Comparison of ENCODE assay signal across 17 cellular contexts in genomic region chr15:85760531-85761371, GRCh38. TPM values are rescaled to one million over a fixed set of nuclear protein-coding genes. Genes with fewer than 3 reads are reported as not detected.
DNase-seq lines count a peak whose midpoint lies in the region; ATAC-seq and TF ChIP-seq lines count a peak whose summit lies in the region.
"Had no signal": no experiment of that assay in that cellular context is flagged by ENCODE, and none has a peak within 500 bp of the region (broad histone marks: within the 10 kb centered on the region; RNA-seq: fewer than 3 reads in every experiment).

No MANE protein-coding gene starts in this region.

- no TSS peak for BruUV-seq in OCI-LY7 (replicated peaks; lab: Mats Ljungman, UMichigan)

- WGBS in SK-N-SH (ENCODE audit: low lambda C conversion rate) = 95% methylated on average over 19 of the region's 28 CpGs
- 94 to 97% methylated on average over 25 to 28 of the region's 28 CpGs for WGBS in endodermal cell (ENCODE audit: insufficient coverage in 1 of 2, insufficient read length in 1 of 2), 2 experiments
- WGBS in spleen, 5 donors = 88 to 94% (median 92%) methylated on average over 26 to 28 of the region's 28 CpGs

- H3K9ac ChIP-seq in SK-N-SH = no peak overlapping the region
- no peak overlapping the region for H3K9ac ChIP-seq in endodermal cell (ENCODE audit: extremely low read depth, low read length, poor library complexity, severe bottlenecking)

- no peak for TF ChIP-seq POLR2A in spleen (IDR thresholded peaks at IDR 0.05)

- H3F3A ChIP-seq in SK-N-SH (replicated peaks; ENCODE audit: insufficient read depth) = no peaks in the 10 kb centered on the region

- H2AFZ ChIP-seq in SK-N-SH (ENCODE audit: low read depth) (no peak overlapping the region), OCI-LY7 (ENCODE audit: low read length) (no peak overlapping the region)

- ATAC-seq in SK-N-SH treated with all-trans-retinoic acid at 6 μM for 48 hours = no peak
- no peak for ATAC-seq in GM21390 (IDR thresholded peaks at IDR 0.05; ENCODE audit: unreplicated experiment)
- no peak for ATAC-seq in GM21619 (IDR thresholded peaks at IDR 0.05; ENCODE audit: unreplicated experiment)

- H3K36me3 Mint-ChIP-seq in endodermal cell (ENCODE audit: low read depth) (peaks cover 17% of the 10 kb centered on the region), HFFc6 (ENCODE audit: low read depth) (no peaks in the 10 kb centered on the region)
- H3K36me3 Mint-ChIP-seq: CD4-positive, CD25-positive, alpha-beta regulatory T cell had no signal

- H3K4me3 ChIP-seq in SK-N-SH (ENCODE audit: low read depth in 2 of 2, low read length in 1 of 2) (no peak overlapping the region), OCI-LY7 (ENCODE audit: low read depth, low read length, poor library complexity, severe bottlenecking) (no peak overlapping the region), endodermal cell (ENCODE audit: low read length) (no peak overlapping the region), spleen (no peak overlapping the region)
- H3K4me3 ChIP-seq: tibial artery had no signal

- intact Hi-C loops in OCI-LY7 (cut with micrococcal nuclease; ENCODE audit: unreplicated experiment) (loop anchor here (1.0 kb wide), 1 partner anchor 80 kb away; no protein-coding TSS in a partner anchor), spleen (cut with DNase I; ENCODE audit: low total_unique reads) (no loop called here)

- H3K4me1 ChIP-seq in SK-N-SH (ENCODE audit: control insufficient read depth in 1 of 2, insufficient read depth in 2 of 2, low read depth in 1 of 2, low read length in 1 of 2) = peaks cover 5 to 57% of the 10 kb centered on the region in 2 experiments; a peak in 2 of 4 replicates
- H3K4me1 ChIP-seq in OCI-LY7 (ENCODE audit: insufficient read depth, low read length, poor library complexity, severe bottlenecking) = no peaks in the 10 kb centered on the region
- H3K4me1 ChIP-seq in endodermal cell (ENCODE audit: control insufficient read depth, insufficient read depth, low read length) = no peaks in the 10 kb centered on the region
- no peaks in the 10 kb centered on the region for H3K4me1 ChIP-seq in spleen

- H3K9me3 ChIP-seq in SK-N-SH (no peaks in the 10 kb centered on the region), OCI-LY7 (ENCODE audit: low read length) (no peaks in the 10 kb centered on the region), endodermal cell (ENCODE audit: control insufficient read depth, low read length) (no peaks in the 10 kb centered on the region), spleen (no peaks in the 10 kb centered on the region)
- H3K9me3 ChIP-seq: tibial artery had no signal

- CTCF ChIA-PET in SK-N-SH (lab: Yijun Ruan, JAX) (interaction anchor here (0.7 to 1.3 kb wide), 5 partner anchors 14 to 81 kb away, joined by 3 to 5 read pairs (median 3); no protein-coding TSS in a partner anchor), OCI-LY7 (lab: Charles Lee; ENCODE audit: unreplicated experiment) (no interaction called here)

- no peak overlapping the region for H3K27ac ChIP-seq in SK-N-SH (ENCODE audit: low read depth in 2 of 2, low read length in 1 of 2)
- H3K27ac ChIP-seq in OCI-LY7 (ENCODE audit: low read depth, low read length, poor library complexity, severe bottlenecking) = no peak overlapping the region
- H3K27ac ChIP-seq in endodermal cell (ENCODE audit: low read depth, low read length) = peak overlapping the region; percentile 49
- no peak overlapping the region for H3K27ac ChIP-seq in spleen
- H3K27ac ChIP-seq: tibial artery had no signal

- 0 out of 2 replicates have a peak, but pooled peaks cover 3% of the 10 kb centered on the region for H4K20me1 ChIP-seq in SK-N-SH (ENCODE audit: insufficient read depth)
- no peaks in the 10 kb centered on the region for H4K20me1 ChIP-seq in OCI-LY7 (ENCODE audit: insufficient read depth, low read length)

- H3K4me3 Mint-ChIP-seq in endodermal cell (no peak overlapping the region), HFFc6 (no peak overlapping the region)
- H3K4me3 Mint-ChIP-seq: activated B cell treated with CpG ODN at 0.5 μM for 24 hours; CD4-positive, CD25-positive, alpha-beta regulatory T cell had no signal

- H3K79me2 ChIP-seq in SK-N-SH (ENCODE audit: insufficient read depth) = no peaks in the 10 kb centered on the region
- H3K79me2 ChIP-seq in OCI-LY7 (ENCODE audit: insufficient read depth, low read depth, low read length) = no peaks in the 10 kb centered on the region

- POLR2A ChIA-PET in SK-N-SH (lab: Yijun Ruan, JAX) (no interaction called here), OCI-LY7 (lab: Charles Lee) (no interaction called here)

- TF ChIP-seq RAD21 in SK-N-SH (IDR thresholded peaks at IDR 0.05; ENCODE audit: low read length) = peak; percentile 47

- peak overlapping the region; percentile 26 for H3K27ac Mint-ChIP-seq in endodermal cell
- no peak overlapping the region for H3K27ac Mint-ChIP-seq in HFFc6
- H3K27ac Mint-ChIP-seq: activated B cell treated with CpG ODN at 0.5 μM for 24 hours; CD4-positive, CD25-positive, alpha-beta regulatory T cell had no signal

- no peak overlapping the region for H3K4me2 ChIP-seq in SK-N-SH
- no peak overlapping the region for H3K4me2 ChIP-seq in OCI-LY7 (ENCODE audit: low read length)

- no peaks in the 10 kb centered on the region for H3K9me3 Mint-ChIP-seq in endodermal cell
- no peaks in the 10 kb centered on the region for H3K9me3 Mint-ChIP-seq in HFFc6
- H3K9me3 Mint-ChIP-seq: activated B cell treated with CpG ODN at 0.5 μM for 24 hours; CD4-positive, CD25-positive, alpha-beta regulatory T cell had no signal

- H3K36me3 ChIP-seq in SK-N-SH (replicated peaks in 1 of 2; ENCODE audit: control insufficient read depth in 1 of 2, insufficient read depth in 2 of 2, low read length in 1 of 2) (peaks cover 0 to 12% of the 10 kb centered on the region in 2 experiments), OCI-LY7 (ENCODE audit: insufficient read depth, low read length) (no peaks in the 10 kb centered on the region), endodermal cell (ENCODE audit: control insufficient read depth, insufficient read depth, low read length) (peaks cover 6% of the 10 kb centered on the region), spleen (peaks cover 0 to 43% (median 2%) of the 10 kb centered on the region in 6 donors)

- H3K9me2 ChIP-seq in SK-N-SH = no peaks in the 10 kb centered on the region
- H3K9me2 ChIP-seq in OCI-LY7 (ENCODE audit: insufficient read depth, low read length) = no peaks in the 10 kb centered on the region

- DNase-seq in SK-N-SH (no peak), OCI-LY7 (ENCODE audit: low spot score) (no peak), endodermal cell (no peak), spleen (peak; percentile 73), HFFc6 (no peak)
- DNase-seq: activated B cell treated with CpG ODN at 0.5 μM for 24 hours; amniotic stem cell; CD4-positive, CD25-positive, alpha-beta regulatory T cell; cortex of kidney; erythroblast; Kasumi-1; NCI-H1694; NCI-H524 treated with DMSO at 0.1 percent for 48 hours; tibial artery had no signal

- no peaks in the 10 kb centered on the region for H3K27me3 Mint-ChIP-seq in endodermal cell (ENCODE audit: insufficient read depth)
- no peaks in the 10 kb centered on the region for H3K27me3 Mint-ChIP-seq in HFFc6 (ENCODE audit: insufficient read depth)
- H3K27me3 Mint-ChIP-seq: activated B cell treated with CpG ODN at 0.5 μM for 24 hours; CD4-positive, CD25-positive, alpha-beta regulatory T cell had no signal

- H3K4me1 Mint-ChIP-seq in endodermal cell = no peaks in the 10 kb centered on the region
- H3K4me1 Mint-ChIP-seq in HFFc6 (ENCODE audit: low read depth) = peaks cover 14% of the 10 kb centered on the region
- H3K4me1 Mint-ChIP-seq: activated B cell treated with CpG ODN at 0.5 μM for 24 hours had no signal

- H3K27me3 ChIP-seq in SK-N-SH (ENCODE audit: insufficient read depth) (no peaks in the 10 kb centered on the region), endodermal cell (ENCODE audit: control insufficient read depth, insufficient read depth, low read length, poor library complexity, severe bottlenecking) (no peaks in the 10 kb centered on the region), spleen (replicated peaks in 1 of 7) (no peaks in the 10 kb centered on the region)
- H3K27me3 ChIP-seq: tibial artery had no signal

- TF ChIP-seq CTCF in SK-N-SH (IDR thresholded peaks at IDR 0.05) (no peak; the same call in 1 of the 2 replicates), OCI-LY7 (conservative IDR thresholded peaks at IDR 0.05; ENCODE audit: low read length) (peak; percentile 40; the same call in 1 of the 2 replicates), endodermal cell (conservative IDR thresholded peaks at IDR 0.05) (peak; percentile 44), spleen (IDR thresholded peaks at IDR 0.05 in 8 of 11, conservative IDR thresholded peaks at IDR 0.05 in 3 of 11) (no peak), HFFc6 (IDR thresholded peaks at IDR 0.05) (no peak)

- TF ChIP-seq EP300 in SK-N-SH (IDR thresholded peaks at IDR 0.05; ENCODE audit: borderline replicate concordance in 1 of 2, low read depth in 1 of 2, low read length in 1 of 2) = no peak

TF ChIP-seq in SK-N-SH, 30 proteins besides CTCF, POLR2A, EP300 and RAD21 (continues in another document):
- TF ChIP-seq TEAD4 (IDR thresholded peaks at IDR 0.05; ENCODE audit: borderline replicate concordance, insufficient read depth) = no peak
- no peak for TF ChIP-seq RFX5 (IDR thresholded peaks at IDR 0.05; ENCODE audit: low read length)
- no peak for TF ChIP-seq NRF1 (IDR thresholded peaks at IDR 0.05; ENCODE audit: low read depth, low read length)

TF ChIP-seq in SK-N-SH treated with all-trans-retinoic acid at 6 μM for 48 hours, 23 proteins besides CTCF, POLR2A, EP300 and RAD21 (continues in another document):
- no peak for TF ChIP-seq ZFP3 (CRISPR knock-in tag; IDR thresholded peaks at IDR 0.05)
- no peak for TF ChIP-seq CSDC2 (CRISPR knock-in tag; IDR thresholded peaks at IDR 0.05)
- TF ChIP-seq ZFP30 (CRISPR knock-in tag; IDR thresholded peaks at IDR 0.05) = no peak
- TF ChIP-seq PPARA (CRISPR knock-in tag; IDR thresholded peaks at IDR 0.05; ENCODE audit: borderline replicate concordance) = no peak
- TF ChIP-seq ZC3H10 (CRISPR knock-in tag; IDR thresholded peaks at IDR 0.05) = no peak

RNA-seq across cellular contexts. Expression of gene KLHL25, which starts 34.0 kb away (rescaled TPM):
- polyA plus RNA-seq in SK-N-SH (2012; rRNA removed) = 4.5 TPM in 2 replicates
- polyA plus RNA-seq in SK-N-SH (2012; cell fraction: cytosol; rRNA removed) = 1.4 and 2.6 TPM in 2 replicates
- polyA plus RNA-seq in SK-N-SH (2012; cell fraction: nucleus; rRNA removed) = 7.3 and 8.6 TPM in 2 replicates
- total RNA-seq in OCI-LY7 (2014; rRNA removed; shearing (Covaris generic)) = 4.5 and 7.7 TPM in 2 replicates
- total RNA-seq in OCI-LY7 (2022) = 5.1 and 5.5 TPM in 2 replicates
- 10 to 100 TPM; 13.3 TPM for total RNA-seq in endodermal cell
- 20.3 TPM for polyA plus RNA-seq in endodermal cell (2013, experiment 1 of 2)
- polyA plus RNA-seq in endodermal cell (2013, experiment 2 of 2) = 19.7 TPM
- 1 to 10 TPM; 2.7 to 4.6 (median 4.0) TPM for total RNA-seq in spleen
- 1 to 10 TPM in 2 of 3 donors, under 1 TPM in 1; 1.00 to 2.4 (median 1.7) TPM for polyA plus RNA-seq in spleen
- 1 to 10 TPM; 2.2 to 3.2 (median 2.5) TPM for total RNA-seq in HFFc6 (2021; fragmentation: NEBNext Ultra II Directional; extraction: Animal tissue kit (Norgen Biotek cat#: 25700))

Comparison
In these comparisons a context has a peak if more than half of its experiments do, and no peak if none do; other contexts are left out.
1. CTCF ChIP-seq: peak in OCI-LY7 (single experiment) and endodermal cell (single experiment); none in SK-N-SH (single experiment), spleen (0 of 11) and HFFc6 (single experiment).